Comparison of ENCODE assay signal across 14 cellular contexts in the genomic region with DNA sequence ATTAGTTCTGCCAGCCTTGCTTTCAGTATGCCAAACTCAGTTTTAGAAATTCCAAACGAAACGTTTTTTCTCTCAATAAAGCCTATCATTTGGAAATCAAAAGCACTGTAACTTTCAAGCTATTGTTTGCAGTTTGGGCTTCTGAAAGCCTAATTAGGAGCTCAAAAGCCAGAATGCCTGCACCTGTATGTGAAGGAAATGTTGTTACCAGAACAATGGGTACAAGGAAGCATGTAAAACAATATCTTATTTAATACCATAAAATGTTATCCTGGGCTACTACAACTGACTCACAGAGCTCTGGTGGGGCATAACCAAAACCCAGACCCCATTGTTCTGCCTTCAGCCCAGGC. TPM values are rescaled to one million over a fixed set of nuclear protein-coding genes. Genes with fewer than 3 reads are reported as not detected.
"Had no signal": no experiment of that assay in that cellular context is flagged by ENCODE, and none has a peak within 500 bp of the region (broad histone marks: within the 10 kb centered on the region; RNA-seq: fewer than 3 reads in every experiment).

No MANE protein-coding gene starts in this region.

- H3K4me1 Mint-ChIP-seq: naive B cell had no signal

- H3K4me3 Mint-ChIP-seq: activated CD4-positive, alpha-beta memory T cell treated with anti-CD3 and anti-CD28 coated beads for 36 hours; activated T-cell treated with anti-CD3 and anti-CD28 coated beads, Interleukin-2, amount 50 U/mL, for 72 hours; naive B cell had no signal

- H3K27me3 ChIP-seq: gastroesophageal sphincter, neutrophil, stomach had no signal

- H3K36me3 Mint-ChIP-seq: activated CD4-positive, alpha-beta memory T cell treated with anti-CD3 and anti-CD28 coated beads for 36 hours; naive B cell had no signal

- H3K4me3 ChIP-seq: gastroesophageal sphincter, lower lobe of right lung, stomach had no signal

- H3K4me1 ChIP-seq: gastroesophageal sphincter, lower lobe of right lung had no signal

- FAIRE-seq: bronchial epithelial cell, endothelial cell of umbilical vein had no signal

- ATAC-seq: activated T-cell treated with anti-CD3 and anti-CD28 coated beads, Interleukin-2, amount 50 U/mL, for 72 hours; gastroesophageal sphincter; left cardiac atrium; lower lobe of right lung had no signal

- H3K27me3 Mint-ChIP-seq: activated CD4-positive, alpha-beta memory T cell treated with anti-CD3 and anti-CD28 coated beads for 36 hours; naive B cell had no signal

- DNase-seq: activated CD4-positive, alpha-beta memory T cell treated with anti-CD3 and anti-CD28 coated beads for 36 hours; activated CD4-positive, alpha-beta T cell treated with anti-CD3 and anti-CD28 coated beads for 1 hour; activated T-cell treated with anti-CD3 and anti-CD28 coated beads, Interleukin-2, amount 50 U/mL, for 72 hours; aorta; left cardiac atrium; lower lobe of right lung; naive B cell; stimulated activated CD4-positive, alpha-beta T cell treated with anti-CD3 and anti-CD28 coated beads, Interleukin-4, amount 100 ng/mL, for 4 hours; stomach had no signal

- H3K9me3 ChIP-seq: gastroesophageal sphincter, lower lobe of right lung, neutrophil, stomach had no signal

- H3K36me3 ChIP-seq: gastroesophageal sphincter, lower lobe of right lung, neutrophil, stomach had no signal

- H3K27ac Mint-ChIP-seq: activated CD4-positive, alpha-beta memory T cell treated with anti-CD3 and anti-CD28 coated beads for 36 hours; activated T-cell treated with anti-CD3 and anti-CD28 coated beads, Interleukin-2, amount 50 U/mL, for 72 hours; naive B cell had no signal

- H3K27ac ChIP-seq: gastroesophageal sphincter, lower lobe of right lung, neutrophil, stomach had no signal

RNA-seq across cellular contexts. Expression of gene GULP1, which starts 12.6 kb away (rescaled TPM):
- total RNA-seq: activated CD4-positive, alpha-beta memory T cell treated with anti-CD3 and anti-CD28 coated beads for 36 hours; activated T-cell treated with anti-CD3 and anti-CD28 coated beads, Interleukin-2, amount 50 U/mL, for 72 hours; T-helper 2 cell treated with Interferon-gamma antibody and Interleukin-4, amounts not matched to agents 100 ng/mL and 5 ng/mL, for 36 hours had no signal
